Comparison of ENCODE assay signal across 11 cellular contexts in genomic region chr17:50264263-50265113, GRCh38. TPM values are rescaled to one million over a fixed set of nuclear protein-coding genes. Genes with fewer than 3 reads are reported as not detected.
DNase-seq lines count a peak whose midpoint lies in the region; ATAC-seq, FAIRE-seq and TF ChIP-seq lines count a peak whose summit lies in the region.
"Had no signal": no experiment of that assay in that cellular context is flagged by ENCODE, and none has a peak within 500 bp of the region (broad histone marks: within the 10 kb centered on the region; RNA-seq: fewer than 3 reads in every experiment).

No MANE protein-coding gene starts in this region.

- no peaks in the 10 kb centered on the region for H3K27me3 ChIP-seq in RWPE2 (ENCODE audit: insufficient read depth, poor library complexity, severe bottlenecking)
- no peaks in the 10 kb centered on the region for H3K27me3 ChIP-seq in iPS-18a (ENCODE audit: control insufficient read depth, insufficient read depth, low read length)
- no peaks in the 10 kb centered on the region for H3K27me3 ChIP-seq in smooth muscle cell (ENCODE audit: low read depth)

- H3K9ac ChIP-seq in iPS-18a (ENCODE audit: low read length) (no peak overlapping the region), smooth muscle cell (ENCODE audit: low read depth) (peak overlapping the region; percentile 69)

- WGBS in smooth muscle cell (ENCODE audit: low lambda C conversion rate) = 38% methylated on average over 19 of the region's 23 CpGs

- H3K27ac ChIP-seq in RWPE2 (ENCODE audit: poor library complexity, severe bottlenecking) (no peak overlapping the region), iPS-18a (ENCODE audit: low read length) (no peak overlapping the region), smooth muscle cell (ENCODE audit: low read depth) (peak overlapping the region; percentile 88)

- H3K36me3 ChIP-seq in RWPE2 (ENCODE audit: low read depth) (no peaks in the 10 kb centered on the region), iPS-18a (ENCODE audit: control insufficient read depth, low read depth, low read length) (no peaks in the 10 kb centered on the region), smooth muscle cell (ENCODE audit: low read depth) (no peaks in the 10 kb centered on the region)

- H3K9me3 ChIP-seq in RWPE2 (ENCODE audit: severe bottlenecking) = no peaks in the 10 kb centered on the region
- no peaks in the 10 kb centered on the region for H3K9me3 ChIP-seq in iPS-18a (ENCODE audit: control insufficient read depth, low read depth, low read length)
- no peaks in the 10 kb centered on the region for H3K9me3 ChIP-seq in smooth muscle cell (replicated peaks; ENCODE audit: low read depth)

- peak overlapping the region; percentile 89 for H3K4me2 ChIP-seq in smooth muscle cell

- H4K20me1 ChIP-seq in smooth muscle cell (ENCODE audit: low read depth) = no peaks in the 10 kb centered on the region

- TF ChIP-seq POLR2A in GM12891 (IDR thresholded peaks at IDR 0.05; ENCODE audit: low read depth, low read length) = no peak

- H2AFZ ChIP-seq in smooth muscle cell (ENCODE audit: low read depth) = no peak overlapping the region

- DNase-seq in GM20000 (ENCODE audit: low spot score) (peak; percentile 6), RWPE2 (ENCODE audit: low spot score) (peak; percentile 50), smooth muscle cell (lab: John Stamatoyannopoulos, UW; ENCODE audit: unreplicated experiment) (no peak), GM12891 (ENCODE audit: insufficient read length, low spot score) (no peak), NCI-H446 treated with DMSO at 0.1 percent for 48 hours (lab: John Stamatoyannopoulos, UW) (no peak)
- no peak for DNase-seq in stimulated activated CD4-positive, alpha-beta T cell treated with anti-CD3 and anti-CD28 coated beads, Interleukin-2, amount 100 ng/mL, for 24 hours
- DNase-seq: OCI-M1 had no signal

- ATAC-seq in RWPE2 (ENCODE audit: low read depth) = no peak
- ATAC-seq in HG02938 (IDR thresholded peaks at IDR 0.05; ENCODE audit: unreplicated experiment) = no peak
- ATAC-seq: activated naive CD4-positive, alpha-beta T cell treated with anti-CD3 and anti-CD28 coated beads, Interleukin-2, amount 50 U/mL, for 72 hours had no signal

- TF ChIP-seq CTCF in GM20000 (IDR thresholded peaks at IDR 0.05; ENCODE audit: extremely low read depth, missing control alignments) (no peak), RWPE2 (IDR thresholded peaks at IDR 0.05; ENCODE audit: poor library complexity, severe bottlenecking) (no peak), smooth muscle cell (IDR thresholded peaks at IDR 0.05; ENCODE audit: borderline replicate concordance, insufficient read depth, poor library complexity, severe bottlenecking) (no peak)

- H3K4me3 ChIP-seq in RWPE2 (ENCODE audit: severe bottlenecking) (no peak overlapping the region), iPS-18a (ENCODE audit: low read length) (peak overlapping the region; percentile 37), smooth muscle cell (peak overlapping the region; percentile 35)
- H3K4me3 ChIP-seq: lung had no signal

- peaks cover 17% of the 10 kb centered on the region for H3F3A ChIP-seq in smooth muscle cell (ENCODE audit: low read depth)

- peaks cover 26% of the 10 kb centered on the region for H3K79me2 ChIP-seq in smooth muscle cell (ENCODE audit: low read depth)

- H3K4me1 ChIP-seq in RWPE2 (ENCODE audit: insufficient read depth, poor library complexity, severe bottlenecking) (peaks cover 9% of the 10 kb centered on the region), iPS-18a (ENCODE audit: control insufficient read depth, low read depth, low read length) (peaks cover 8% of the 10 kb centered on the region), smooth muscle cell (ENCODE audit: low read depth) (peaks cover 58% of the 10 kb centered on the region)

- no peak for FAIRE-seq in GM12891 (lab: Jason Lieb, UNC)

TF ChIP-seq in GM12891, 5 proteins besides CTCF, POLR2A, EP300 and RAD21:
- TF ChIP-seq POU2F2 (IDR thresholded peaks at IDR 0.05; ENCODE audit: low read depth, low read length) (no peak), TAF1 (IDR thresholded peaks at IDR 0.05; ENCODE audit: low read depth, low read length) (no peak), POLR2AphosphoS5 (IDR thresholded peaks at IDR 0.05; ENCODE audit: low read depth, low read length) (no peak), PAX5 (IDR thresholded peaks at IDR 0.05; ENCODE audit: insufficient read depth, low read length, severe bottlenecking) (no peak), SPI1 (IDR thresholded peaks at IDR 0.05; ENCODE audit: low read depth, low read length) (no peak)

RNA-seq across cellular contexts. Expression of gene TMEM92, which starts 9.8 kb away (rescaled TPM):
- total RNA-seq in smooth muscle cell = 1.9 and 7.4 TPM in 2 replicates
- polyA plus RNA-seq in smooth muscle cell = 4.8 and 14.4 TPM in 2 replicates
- polyA plus RNA-seq in GM12891 (2012; ENCODE audit: low read depth, missing spikeins) = 0.14 TPM

Comparison
In these comparisons a context has a peak if more than half of its experiments do, and no peak if none do; other contexts are left out.
1. DNase-seq: peak in GM20000 (single experiment) and RWPE2 (single experiment); none in smooth muscle cell (single experiment), GM12891 (single experiment), NCI-H446 treated with DMSO at 0.1 percent for 48 hours (single experiment) and stimulated activated CD4-positive, alpha-beta T cell treated with anti-CD3 and anti-CD28 coated beads, Interleukin-2, amount 100 ng/mL, for 24 hours (0 of 2).